12 cellular contexts compared by ENCODE assay signal in the genomic region with DNA sequence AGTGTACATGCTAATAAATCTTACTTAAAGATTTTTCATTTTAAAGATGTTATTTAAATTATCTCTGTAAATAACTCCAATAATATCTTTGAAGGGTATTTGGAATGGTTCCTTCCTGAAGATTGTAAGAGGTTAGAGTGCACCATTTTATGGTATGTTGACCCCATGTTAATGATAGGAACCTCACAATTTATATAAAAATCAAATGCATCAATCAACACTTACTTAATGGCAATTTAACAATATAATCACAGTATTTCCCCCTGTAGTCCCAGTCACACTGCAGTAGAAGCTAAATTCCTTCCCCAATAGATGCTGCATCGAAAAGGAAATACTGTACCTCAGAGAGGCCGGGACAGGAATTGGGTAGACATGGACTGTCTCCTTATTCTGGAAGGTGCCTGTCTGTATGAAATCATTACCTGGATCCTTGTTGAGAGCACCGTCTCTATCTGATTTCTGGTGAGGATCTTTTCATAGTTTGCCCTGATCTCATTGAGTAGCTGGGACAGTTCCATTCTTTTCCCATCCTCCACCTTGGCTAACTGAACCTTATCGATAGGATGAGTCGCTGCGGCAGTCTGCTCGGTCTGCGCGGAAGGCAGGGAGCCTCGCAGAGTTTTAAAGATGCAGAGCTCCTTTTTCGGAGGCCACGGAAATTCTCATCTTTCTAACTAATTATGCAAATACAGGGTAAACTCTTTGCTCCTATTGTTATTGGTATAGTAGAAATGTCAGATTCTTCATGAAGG. TPM values are rescaled to one million over a fixed set of nuclear protein-coding genes. Genes with fewer than 3 reads are reported as not detected.
DNase-seq lines count a peak whose midpoint lies in the region; ATAC-seq, FAIRE-seq and TF ChIP-seq lines count a peak whose summit lies in the region.
"Had no signal": no experiment of that assay in that cellular context is flagged by ENCODE, and none has a peak within 500 bp of the region (broad histone marks: within the 10 kb centered on the region; RNA-seq: fewer than 3 reads in every experiment).

A gene (minus strand): TSS at position 596 of the 752 bp plus-strand sequence. CDS start 78 bp downstream, at position 518.

- no peak within 1 kb of the TSS for H3K27ac Mint-ChIP-seq in activated naive CD4-positive, alpha-beta T cell treated with anti-CD3 and anti-CD28 coated beads, Interleukin-2, amount 10 ng/mL, durations not matched to agents 7 days and 5 days
- H3K27ac Mint-ChIP-seq in activated naive CD4-positive, alpha-beta T cell treated with anti-CD3 and anti-CD28 coated beads, Interleukin-2, amount 50 U/mL, for 72 hours = no peak within 1 kb of the TSS

- H3K27ac ChIP-seq in cingulate gyrus (ENCODE audit: low read depth, low read length) = peak within 1 kb of the TSS; percentile 24
- no peak within 1 kb of the TSS for H3K27ac ChIP-seq in upper lobe of right lung
- H3K27ac ChIP-seq: neutrophil had no signal

- H3K27me3 ChIP-seq in upper lobe of right lung = peaks cover 24% of the 10 kb centered on the region

- no peaks in the 10 kb centered on the region for H3K9me3 Mint-ChIP-seq in activated naive CD4-positive, alpha-beta T cell treated with anti-CD3 and anti-CD28 coated beads, Interleukin-2, amount 10 ng/mL, durations not matched to agents 7 days and 5 days
- no peaks in the 10 kb centered on the region for H3K9me3 Mint-ChIP-seq in activated naive CD4-positive, alpha-beta T cell treated with anti-CD3 and anti-CD28 coated beads, Interleukin-2, amount 50 U/mL, for 72 hours

- H3K4me3 Mint-ChIP-seq in activated naive CD4-positive, alpha-beta T cell treated with anti-CD3 and anti-CD28 coated beads, Interleukin-2, amount 10 ng/mL, durations not matched to agents 7 days and 5 days = peak within 1 kb of the TSS; percentile 2

- peaks cover 10% of the 10 kb centered on the region for H3K4me1 Mint-ChIP-seq in activated naive CD4-positive, alpha-beta T cell treated with anti-CD3 and anti-CD28 coated beads, Interleukin-2, amount 10 ng/mL, durations not matched to agents 7 days and 5 days

- no peak for FAIRE-seq in frontal cortex (lab: Jason Lieb, UNC)
- FAIRE-seq: endometrium had no signal

- intact Hi-C loops in upper lobe of right lung (cut with DNase I) = no loop called here

- no peaks in the 10 kb centered on the region for H3K4me1 ChIP-seq in upper lobe of right lung

- H3K9me3 ChIP-seq in upper lobe of right lung = no peaks in the 10 kb centered on the region
- H3K9me3 ChIP-seq: neutrophil had no signal

- DNase-seq in activated naive CD4-positive, alpha-beta T cell treated with anti-CD3 and anti-CD28 coated beads, Interleukin-2, amount 10 ng/mL, durations not matched to agents 7 days and 5 days = no peak
- no peak for DNase-seq in activated naive CD4-positive, alpha-beta T cell treated with anti-CD3 and anti-CD28 coated beads, Interleukin-2, amount 50 U/mL, for 72 hours (ENCODE audit: low spot score in 2 of 2)
- DNase-seq in midbrain (lab: John Stamatoyannopoulos, UW) (peak; percentile 21), upper lobe of right lung (no peak), frontal cortex (ENCODE audit: low spot score in 2 of 2) (no peak), HT-29 (ENCODE audit: low spot score) (no peak)
- DNase-seq: NCI-H1105, Right ventricle myocardium superior had no signal

- no peak for TF ChIP-seq CTCF in upper lobe of right lung (IDR thresholded peaks at IDR 0.05)

- CTCF ChIA-PET in activated naive CD4-positive, alpha-beta T cell treated with anti-CD3 and anti-CD28 coated beads, Interleukin-2, amount 10 ng/mL, durations not matched to agents 7 days and 5 days (lab: Charles Lee) = no interaction called here

- no peak for ATAC-seq in activated naive CD4-positive, alpha-beta T cell treated with anti-CD3 and anti-CD28 coated beads, Interleukin-2, amount 50 U/mL, for 72 hours
- ATAC-seq in upper lobe of right lung = no peak
- no peak for ATAC-seq in HG03457 (IDR thresholded peaks at IDR 0.05; ENCODE audit: unreplicated experiment)

- no peaks in the 10 kb centered on the region for H3K36me3 Mint-ChIP-seq in activated naive CD4-positive, alpha-beta T cell treated with anti-CD3 and anti-CD28 coated beads, Interleukin-2, amount 10 ng/mL, durations not matched to agents 7 days and 5 days
- no peaks in the 10 kb centered on the region for H3K36me3 Mint-ChIP-seq in activated naive CD4-positive, alpha-beta T cell treated with anti-CD3 and anti-CD28 coated beads, Interleukin-2, amount 50 U/mL, for 72 hours

- no peaks in the 10 kb centered on the region for H3K36me3 ChIP-seq in upper lobe of right lung
- H3K36me3 ChIP-seq: neutrophil had no signal

- peak within 1 kb of the TSS; percentile 27 for H3K4me3 ChIP-seq in upper lobe of right lung

- peaks cover 38% of the 10 kb centered on the region for H3K27me3 Mint-ChIP-seq in activated naive CD4-positive, alpha-beta T cell treated with anti-CD3 and anti-CD28 coated beads, Interleukin-2, amount 10 ng/mL, durations not matched to agents 7 days and 5 days

RNA-seq across cellular contexts. Expression of the gene that starts here (rescaled TPM):
- total RNA-seq in activated naive CD4-positive, alpha-beta T cell treated with anti-CD3 and anti-CD28 coated beads, Interleukin-2, amount 50 U/mL, for 72 hours = not detected
- total RNA-seq in upper lobe of right lung = 1.3 TPM
- total RNA-seq in frontal cortex = 5.7 TPM
- total RNA-seq in HT-29 (2014; rRNA removed; shearing (Covaris generic)) = not detected in 2 replicates
- total RNA-seq: Right ventricle myocardium superior had no signal
